In genomic region chr17:77304051-77304745, GRCh38 we compare ENCODE assay signal across 13 cellular contexts.
A peak's percentile ranks its signal among the peaks of the same experiment; 100 is the strongest.
DNase-seq lines count a peak whose midpoint lies in the region; ATAC-seq, FAIRE-seq and TF ChIP-seq lines count a peak whose summit lies in the region.
"Had no signal": no experiment of that assay in that cellular context is flagged by ENCODE, and none has a peak within 500 bp of the region (broad histone marks: within the 10 kb centered on the region; RNA-seq: fewer than 3 reads in every experiment).

No MANE protein-coding gene starts in this region.

- H3K9me3 ChIP-seq in A549 (no peaks in the 10 kb centered on the region), Panc1 (ENCODE audit: control insufficient read depth, insufficient read depth, low read depth, low read length) (no peaks in the 10 kb centered on the region)

- 64% methylated on average over 17 of the region's 17 CpGs for WGBS in A549 (ENCODE audit: missing lambda C conversion rate)

- H3K27me3 ChIP-seq in Panc1 (ENCODE audit: control insufficient read depth, insufficient read depth, low read length) = no peaks in the 10 kb centered on the region
- H3K27me3 ChIP-seq: SJCRH30 had no signal

- H3K4me3 ChIP-seq in A549 = no peak overlapping the region
- no peak overlapping the region for H3K4me3 ChIP-seq in Panc1 (ENCODE audit: low read depth in 2 of 2, low read length in 2 of 2)
- no peak overlapping the region for H3K4me3 ChIP-seq in fibroblast of pulmonary artery (replicated peaks; ENCODE audit: low read depth, low read length)
- H3K4me3 ChIP-seq: SJCRH30 had no signal

- peaks cover 2% of the 10 kb centered on the region; the same call in 1 of the 2 replicates for H3K36me3 ChIP-seq in Panc1 (ENCODE audit: control insufficient read depth, insufficient read depth, low read length)
- H3K36me3 ChIP-seq: SJCRH30 had no signal

- no TSS peak for BruUV-seq in Panc1 (replicated peaks; lab: Mats Ljungman, UMichigan)

- CTCF ChIA-PET in A549 (lab: Yijun Ruan, JAX) (interaction anchor here (0.7 to 1.8 kb wide), 3 partner anchors 9 to 124 kb away, joined by 3 to 6 read pairs (median 4); no protein-coding TSS in a partner anchor), Panc1 (lab: Charles Lee) (no interaction called here)
- CTCF ChIA-PET in activated naive CD4-positive, alpha-beta T cell treated with anti-CD3 and anti-CD28 coated beads, Interleukin-2, amount 10 ng/mL, durations not matched to agents 7 days and 5 days (lab: Charles Lee) = interaction anchor here (0.7 kb wide), 1 partner anchor 287 kb away, joined by 3 read pairs; no protein-coding TSS in a partner anchor

- in situ Hi-C loops in Panc1 (cut with HindIII; ENCODE audit: low pct_unique_long_range_greater_than_20kb, low sequenced_read_pairs) = no loop called here

- no peak for DNase-seq in A549 (ENCODE audit: low read depth in 1 of 2, low spot score in 1 of 2)
- DNase-seq in H4 (ENCODE audit: low spot score) = peak; percentile 84
- no peak for DNase-seq in Panc1 (ENCODE audit: low read depth, low spot score)
- DNase-seq in fibroblast of pulmonary artery (ENCODE audit: low read depth) = peak; percentile 43
- DNase-seq in SKM-1 (lab: John Stamatoyannopoulos, UW; ENCODE audit: unreplicated experiment) = no peak
- no peak for DNase-seq in activated naive CD4-positive, alpha-beta T cell treated with anti-CD3 and anti-CD28 coated beads, Interleukin-2, amount 10 ng/mL, durations not matched to agents 7 days and 5 days
- DNase-seq in NCI-H2081 treated with DMSO at 0.1 percent for 48 hours (lab: John Stamatoyannopoulos, UW) = no peak
- DNase-seq: activated CD4-positive, CD25-positive, alpha-beta regulatory T cell; effector memory CD4-positive, alpha-beta T cell; GF-D8; stimulated activated CD8-positive, alpha-beta memory T cell treated with anti-CD3 and anti-CD28 coated beads, Interleukin-4, amount 100 ng/mL, for 48 hours had no signal

- peaks cover 58% of the 10 kb centered on the region for H3K27me3 Mint-ChIP-seq in activated naive CD4-positive, alpha-beta T cell treated with anti-CD3 and anti-CD28 coated beads, Interleukin-2, amount 10 ng/mL, durations not matched to agents 7 days and 5 days

- H3K4me2 ChIP-seq in A549 = peak overlapping the region; percentile 52

- H3K4me1 ChIP-seq in A549 (peaks cover 99% of the 10 kb centered on the region), Panc1 (ENCODE audit: control insufficient read depth, insufficient read depth, low read length) (peaks cover 90% of the 10 kb centered on the region)

- H3K36me3 Mint-ChIP-seq in activated naive CD4-positive, alpha-beta T cell treated with anti-CD3 and anti-CD28 coated beads, Interleukin-2, amount 10 ng/mL, durations not matched to agents 7 days and 5 days = no peaks in the 10 kb centered on the region

- H3K4me3 Mint-ChIP-seq in activated naive CD4-positive, alpha-beta T cell treated with anti-CD3 and anti-CD28 coated beads, Interleukin-2, amount 10 ng/mL, durations not matched to agents 7 days and 5 days = no peak overlapping the region

- ATAC-seq in A549 (peak in 1 of 2 experiments; percentile 4; a peak in 3 of 6 replicates), Panc1 (peak; percentile 9), HG02938 (IDR thresholded peaks at IDR 0.05; ENCODE audit: unreplicated experiment) (no peak)

- H3K27ac Mint-ChIP-seq in activated naive CD4-positive, alpha-beta T cell treated with anti-CD3 and anti-CD28 coated beads, Interleukin-2, amount 10 ng/mL, durations not matched to agents 7 days and 5 days = no peak overlapping the region

- no peak for TF ChIP-seq EP300 in A549 (IDR thresholded peaks at IDR 0.05)

- no peak for TF ChIP-seq RAD21 in A549 (conservative IDR thresholded peaks at IDR 0.05 in 1 of 2, IDR thresholded peaks at IDR 0.05 in 1 of 2)

- no peak for FAIRE-seq in A549 (lab: Jason Lieb, UNC)

- no peak for TF ChIP-seq POLR2A in A549 (IDR thresholded peaks at IDR 0.05; ENCODE audit: low read length)

- no peaks in the 10 kb centered on the region for H3K9me3 Mint-ChIP-seq in activated naive CD4-positive, alpha-beta T cell treated with anti-CD3 and anti-CD28 coated beads, Interleukin-2, amount 10 ng/mL, durations not matched to agents 7 days and 5 days

- H3K4me1 Mint-ChIP-seq in activated naive CD4-positive, alpha-beta T cell treated with anti-CD3 and anti-CD28 coated beads, Interleukin-2, amount 10 ng/mL, durations not matched to agents 7 days and 5 days = no peaks in the 10 kb centered on the region

- intact Hi-C loops in Panc1 (cut with micrococcal nuclease; ENCODE audit: unreplicated experiment) = no loop called here

- POLR2A ChIA-PET in A549 (lab: Yijun Ruan, JAX) = no interaction called here
- POLR2A ChIA-PET in Panc1 (lab: Charles Lee) = interaction anchor here (0.6 to 1.1 kb wide), 2 partner anchors 17 to 55 kb away, joined by 5 read pairs; no protein-coding TSS in a partner anchor

- H3K27ac ChIP-seq in A549 (peak overlapping the region; percentile 61 to 88; a peak in 5 of 6 replicates), Panc1 (ENCODE audit: low read length) (peak overlapping the region; percentile 75)
- H3K27ac ChIP-seq: SJCRH30 had no signal

- no peak for TF ChIP-seq CTCF in A549 (IDR thresholded peaks at IDR 0.05)
- no peak for TF ChIP-seq CTCF in Panc1 (IDR thresholded peaks at IDR 0.05)
- TF ChIP-seq CTCF in fibroblast of pulmonary artery (IDR thresholded peaks at IDR 0.05; ENCODE audit: low read length, missing control alignments) = no peak

TF ChIP-seq in A549, 52 proteins besides CTCF, POLR2A, EP300 and RAD21:
- TF ChIP-seq REST (IDR thresholded peaks at IDR 0.05) (no peak), HOXB13 (CRISPR knock-in tag; IDR thresholded peaks at IDR 0.05; ENCODE audit: low read depth) (no peak)

Comparison
In these comparisons a context has a peak if more than half of its experiments do, and no peak if none do; other contexts are left out.
1. DNase-seq: peak in H4 (single experiment) and fibroblast of pulmonary artery (single experiment); none in A549 (0 of 2), Panc1 (single experiment), SKM-1 (single experiment), activated naive CD4-positive, alpha-beta T cell treated with anti-CD3 and anti-CD28 coated beads, Interleukin-2, amount 10 ng/mL, durations not matched to agents 7 days and 5 days (single experiment) and NCI-H2081 treated with DMSO at 0.1 percent for 48 hours (single experiment).